ENCODE assay signal across 1 cellular context in genomic region chr1:16072095-16072494, GRCh38.
TF ChIP-seq lines count a peak whose summit lies in the region.

No MANE protein-coding gene starts in this region.

TF ChIP-seq in HepG2, 621 proteins besides CTCF, POLR2A, EP300 and RAD21:
- 0 out of 2 replicates have a peak, but pooled peaks have one; percentile 37 for TF ChIP-seq ZNF468 (CRISPR knock-in tag; IDR thresholded peaks at IDR 0.05)
- no peak for TF ChIP-seq PAXIP1 (CRISPR knock-in tag; conservative IDR thresholded peaks at IDR 0.05)
- TF ChIP-seq PHF20 (CRISPR knock-in tag; IDR thresholded peaks at IDR 0.05), result no peak
TF ChIP-seq in HepG2: peak in this region for 1.
